In the genomic region with DNA sequence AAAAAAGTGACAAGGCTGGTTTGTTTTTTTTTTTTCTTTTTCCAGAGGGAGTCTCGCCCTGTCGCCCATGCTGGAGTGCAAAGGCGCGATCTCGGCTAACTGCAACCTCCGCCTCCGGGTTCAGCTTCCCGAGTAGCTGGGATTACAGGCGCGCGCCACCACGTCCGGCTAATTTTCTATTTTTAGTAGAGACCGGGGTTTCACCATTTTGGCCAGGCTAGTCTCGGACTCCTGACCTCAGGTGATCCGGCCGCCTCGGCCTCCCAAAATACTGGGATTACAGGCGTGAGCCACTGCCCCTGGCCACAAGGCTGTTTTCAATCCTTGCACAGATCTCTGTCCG, we compare ENCODE assay signal across 8 cellular contexts. TPM values are rescaled to one million over a fixed set of nuclear protein-coding genes. Genes with fewer than 3 reads are reported as not detected.
DNase-seq lines count a peak whose midpoint lies in the region; ATAC-seq and TF ChIP-seq lines count a peak whose summit lies in the region.

No MANE protein-coding gene starts in this region.

- H3K27me3 Mint-ChIP-seq in memory B cell: no peaks in the 10 kb centered on the region

- H3K27ac ChIP-seq in heart right ventricle (peak overlapping the region; percentile 76 to 96 (median 91)), brain microvascular endothelial cell (peak overlapping the region; percentile 95), vagina (peak overlapping the region; percentile 93)

- TF ChIP-seq CTCF in heart right ventricle (IDR thresholded peaks at IDR 0.05): no peak
- no peak for TF ChIP-seq CTCF in brain microvascular endothelial cell (IDR thresholded peaks at IDR 0.05; ENCODE audit: low read depth, low read length, missing control alignments)
- TF ChIP-seq CTCF in vagina (IDR thresholded peaks at IDR 0.05): no peak

- TF ChIP-seq POLR2A in vagina (IDR thresholded peaks at IDR 0.05): no peak

- ATAC-seq in heart right ventricle (no peak), Right ventricle myocardium superior (ENCODE audit: poor library complexity) (no peak), memory B cell (ENCODE audit: low read depth) (no peak), HG02759 (IDR thresholded peaks at IDR 0.05; ENCODE audit: unreplicated experiment) (no peak), GM21576 (IDR thresholded peaks at IDR 0.05; ENCODE audit: unreplicated experiment) (no peak)

- intact Hi-C loops in heart right ventricle (cut with DNase I) (loop anchor here in 3 of 10 donors (1.0 to 5.0 kb wide), 2 partner anchors 10 to 56 kb away; partner anchors contain the start of gene BCL2L13 (in 1 of the 3)), Right ventricle myocardium superior (cut with DNase I) (no loop called here), vagina (cut with DNase I) (loop anchor here (5.0 kb wide), 1 partner anchor 56 kb away; no protein-coding TSS in a partner anchor)

- DNase-seq in heart right ventricle (no peak), Right ventricle myocardium superior (no peak), brain microvascular endothelial cell (no peak), memory B cell (ENCODE audit: low spot score in 2 of 2) (no peak), vagina (ENCODE audit: extremely low spot score in 2 of 2) (no peak), amygdala (lab: John Stamatoyannopoulos, UW) (no peak)

- peaks cover 9% of the 10 kb centered on the region for H3K4me1 Mint-ChIP-seq in memory B cell

- 11 to 13% methylated on average over 20 of the region's 20 CpGs for WGBS in heart right ventricle, 2 donors

- in situ Hi-C loops in brain microvascular endothelial cell (cut with HindIII; ENCODE audit: low pct_ligation_motif_present, low sequenced_read_pairs): no loop called here

- peaks cover 0 to 36% (median 4%) of the 10 kb centered on the region in 9 donors for H3K36me3 ChIP-seq in heart right ventricle
- H3K36me3 ChIP-seq in brain microvascular endothelial cell (replicated peaks): peaks cover 7% of the 10 kb centered on the region
- H3K36me3 ChIP-seq in vagina: peaks cover 0 to under 1% of the 10 kb centered on the region in 2 donors

- H3K4me1 ChIP-seq in heart right ventricle (peaks cover 5 to 43% (median 25%) of the 10 kb centered on the region in 9 donors), vagina (peaks cover 35% of the 10 kb centered on the region)

- no peaks in the 10 kb centered on the region for H3K9me3 ChIP-seq in heart right ventricle
- no peaks in the 10 kb centered on the region for H3K9me3 ChIP-seq in vagina

- no peaks in the 10 kb centered on the region for H3K36me3 Mint-ChIP-seq in memory B cell

- peak overlapping the region; percentile 93 for H3K4me3 Mint-ChIP-seq in memory B cell

- peak overlapping the region; percentile 98 for H3K27ac Mint-ChIP-seq in memory B cell

- no peaks in the 10 kb centered on the region for H3K27me3 ChIP-seq in heart right ventricle
- H3K27me3 ChIP-seq in brain microvascular endothelial cell (replicated peaks): no peaks in the 10 kb centered on the region
- no peaks in the 10 kb centered on the region for H3K27me3 ChIP-seq in vagina

- no peaks in the 10 kb centered on the region for H3K9me3 Mint-ChIP-seq in memory B cell

- peak overlapping the region; percentile 65 to 99 (median 90) for H3K4me3 ChIP-seq in heart right ventricle
- peak overlapping the region; percentile 100 for H3K4me3 ChIP-seq in brain microvascular endothelial cell (ENCODE audit: low read depth, low read length)
- peak overlapping the region; percentile 86 to 90 for H3K4me3 ChIP-seq in vagina

RNA-seq across cellular contexts. Expression of gene ATP6V1E1, which starts 0.6 kb away (rescaled TPM):
- 100 to 1,000 TPM; 179 to 237 (median 218) TPM for total RNA-seq in heart right ventricle
- 100 to 1,000 TPM in 1 of 2 donors, 10 to 100 TPM in 1; 73.4 to 278 TPM for polyA plus RNA-seq in heart right ventricle
- 199 TPM for total RNA-seq in Right ventricle myocardium superior
- 88.9 TPM for total RNA-seq in vagina

RNA-seq across cellular contexts. Expression of gene BCL2L13, which starts 10.6 kb away (rescaled TPM):
- total RNA-seq in heart right ventricle: 100 to 1,000 TPM in 2 of 10 donors, 10 to 100 TPM in 8; 75.9 to 113 (median 91.2) TPM
- polyA plus RNA-seq in heart right ventricle: 10 to 100 TPM; 27.9 to 34.2 TPM
- total RNA-seq in Right ventricle myocardium superior: 98.4 TPM
- 41.3 TPM for total RNA-seq in vagina
